Comparison of ENCODE assay signal across 16 cellular contexts in genomic region chr14:100428727-100429126, GRCh38. TPM values are rescaled to one million over a fixed set of nuclear protein-coding genes. Genes with fewer than 3 reads are reported as not detected.
DNase-seq lines count a peak whose midpoint lies in the region; ATAC-seq and TF ChIP-seq lines count a peak whose summit lies in the region.
"Had no signal": no experiment of that assay in that cellular context is flagged by ENCODE, and none has a peak within 500 bp of the region (broad histone marks: within the 10 kb centered on the region; RNA-seq: fewer than 3 reads in every experiment).

No MANE protein-coding gene starts in this region.

- H3K27me3 Mint-ChIP-seq in activated naive CD4-positive, alpha-beta T cell treated with anti-CD3 and anti-CD28 coated beads for 36 hours (ENCODE audit: low read depth) = no peaks in the 10 kb centered on the region
- H3K27me3 Mint-ChIP-seq in Calu3 (ENCODE audit: unreplicated experiment) (no peaks in the 10 kb centered on the region), progenitor cell of endocrine pancreas (no peaks in the 10 kb centered on the region)

- no peak overlapping the region for H3K27ac Mint-ChIP-seq in activated naive CD4-positive, alpha-beta T cell treated with anti-CD3 and anti-CD28 coated beads, Interleukin-2, amount 50 U/mL, for 72 hours
- no peak overlapping the region for H3K27ac Mint-ChIP-seq in activated naive CD4-positive, alpha-beta T cell treated with anti-CD3 and anti-CD28 coated beads for 36 hours
- H3K27ac Mint-ChIP-seq in Calu3 (ENCODE audit: unreplicated experiment) (no peak overlapping the region), progenitor cell of endocrine pancreas (no peak overlapping the region)

- H3K9me3 ChIP-seq in spleen = no peaks in the 10 kb centered on the region
- H3K9me3 ChIP-seq: heart left ventricle, neutrophil, Peyer's patch had no signal

- H3K4me1 ChIP-seq in spleen = peaks cover 0 to 29% (median 9%) of the 10 kb centered on the region in 6 donors

- no peaks in the 10 kb centered on the region for H3K36me3 Mint-ChIP-seq in activated naive CD4-positive, alpha-beta T cell treated with anti-CD3 and anti-CD28 coated beads, Interleukin-2, amount 50 U/mL, for 72 hours
- H3K36me3 Mint-ChIP-seq in activated naive CD4-positive, alpha-beta T cell treated with anti-CD3 and anti-CD28 coated beads for 36 hours (ENCODE audit: low read depth) = no peaks in the 10 kb centered on the region
- H3K36me3 Mint-ChIP-seq in Calu3 (ENCODE audit: insufficient read depth, unreplicated experiment) (no peaks in the 10 kb centered on the region), progenitor cell of endocrine pancreas (ENCODE audit: insufficient read depth) (no peaks in the 10 kb centered on the region)

- TF ChIP-seq CTCF in epithelial cell of esophagus (IDR thresholded peaks at IDR 0.05; ENCODE audit: insufficient read depth, low read depth, low read length, missing control alignments) (no peak), spleen (IDR thresholded peaks at IDR 0.05 in 8 of 11, conservative IDR thresholded peaks at IDR 0.05 in 3 of 11) (no peak), GM20000 (IDR thresholded peaks at IDR 0.05; ENCODE audit: extremely low read depth, missing control alignments) (no peak), Calu3 (IDR thresholded peaks at IDR 0.05; ENCODE audit: unreplicated experiment) (no peak), progenitor cell of endocrine pancreas (IDR thresholded peaks at IDR 0.05; ENCODE audit: unreplicated experiment) (no peak)

- H3K4me3 Mint-ChIP-seq in activated naive CD4-positive, alpha-beta T cell treated with anti-CD3 and anti-CD28 coated beads for 36 hours = no peak overlapping the region
- H3K4me3 Mint-ChIP-seq in Calu3 (ENCODE audit: low read depth, unreplicated experiment) (no peak overlapping the region), progenitor cell of endocrine pancreas (ENCODE audit: low read depth) (no peak overlapping the region)

- H3K9me3 Mint-ChIP-seq in activated naive CD4-positive, alpha-beta T cell treated with anti-CD3 and anti-CD28 coated beads, Interleukin-2, amount 50 U/mL, for 72 hours = no peaks in the 10 kb centered on the region
- no peaks in the 10 kb centered on the region for H3K9me3 Mint-ChIP-seq in activated naive CD4-positive, alpha-beta T cell treated with anti-CD3 and anti-CD28 coated beads for 36 hours
- H3K9me3 Mint-ChIP-seq in Calu3 (ENCODE audit: low read depth, unreplicated experiment) (no peaks in the 10 kb centered on the region), progenitor cell of endocrine pancreas (ENCODE audit: low read depth) (no peaks in the 10 kb centered on the region)

- H3K27me3 ChIP-seq in spleen (replicated peaks in 1 of 7) = no peaks in the 10 kb centered on the region
- H3K27me3 ChIP-seq: heart left ventricle, neutrophil, Peyer's patch had no signal

- peaks cover 0 to 6% (median 0%) of the 10 kb centered on the region in 6 donors for H3K36me3 ChIP-seq in spleen
- H3K36me3 ChIP-seq: heart left ventricle, neutrophil, Peyer's patch had no signal

- H3K27ac ChIP-seq in spleen = no peak overlapping the region
- H3K27ac ChIP-seq: heart left ventricle, neutrophil, Peyer's patch had no signal

- DNase-seq in activated naive CD4-positive, alpha-beta T cell treated with anti-CD3 and anti-CD28 coated beads, Interleukin-2, amount 50 U/mL, for 72 hours (ENCODE audit: low spot score in 2 of 2) = no peak
- no peak for DNase-seq in activated naive CD4-positive, alpha-beta T cell treated with anti-CD3 and anti-CD28 coated beads for 36 hours
- DNase-seq in NCI-H460 (ENCODE audit: extremely low read depth, low read depth) (peak; percentile 77), epithelial cell of esophagus (ENCODE audit: low read depth) (peak; percentile 39), spleen (peak; percentile 25), GM20000 (ENCODE audit: low spot score) (no peak), Calu3 (no peak), progenitor cell of endocrine pancreas (ENCODE audit: low spot score, unreplicated experiment) (no peak)
- DNase-seq: GF-D8; heart left ventricle; KBM-7; stimulated activated CD4-positive, alpha-beta T cell treated with anti-CD3 and anti-CD28 coated beads, Interleukin-15, amount 100 ng/mL, for 24 hours; stimulated activated CD8-positive, alpha-beta memory T cell treated with anti-CD3 and anti-CD28 coated beads, Interleukin-4, amount 100 ng/mL, for 48 hours; T-helper 9 cell had no signal

- no TSS peak for BruUV-seq in Calu3 (replicated peaks; lab: Mats Ljungman, UMichigan)

- H3K4me3 ChIP-seq in epithelial cell of esophagus (ENCODE audit: low read length) (no peak overlapping the region), spleen (no peak overlapping the region)
- H3K4me3 ChIP-seq: heart left ventricle, Peyer's patch had no signal

- CTCF ChIA-PET in activated naive CD4-positive, alpha-beta T cell treated with anti-CD3 and anti-CD28 coated beads for 36 hours (lab: Charles Lee) = no interaction called here
- CTCF ChIA-PET in Calu3 (lab: Charles Lee) = interaction anchor here (1.7 kb wide), 1 partner anchor 11 kb away, joined by 7 read pairs; no protein-coding TSS in a partner anchor

- ATAC-seq in activated naive CD4-positive, alpha-beta T cell treated with anti-CD3 and anti-CD28 coated beads, Interleukin-2, amount 50 U/mL, for 72 hours = peak; percentile 54 to 80
- ATAC-seq: heart left ventricle had no signal

- 78 to 91% (median 83%) methylated on average over 9 of the region's 9 CpGs for WGBS in spleen, 5 donors

- TF ChIP-seq POLR2A in spleen (IDR thresholded peaks at IDR 0.05) = no peak

- H3K4me1 Mint-ChIP-seq in activated naive CD4-positive, alpha-beta T cell treated with anti-CD3 and anti-CD28 coated beads for 36 hours (ENCODE audit: low read depth) = peaks cover 8% of the 10 kb centered on the region
- H3K4me1 Mint-ChIP-seq in Calu3 (ENCODE audit: low read depth, unreplicated experiment) (peaks cover 10% of the 10 kb centered on the region), progenitor cell of endocrine pancreas (ENCODE audit: low read depth) (peaks cover 1% of the 10 kb centered on the region)

- intact Hi-C loops in activated naive CD4-positive, alpha-beta T cell treated with anti-CD3 and anti-CD28 coated beads for 36 hours (cut with micrococcal nuclease) = no loop called here
- intact Hi-C loops in spleen (cut with DNase I; ENCODE audit: low total_unique reads) = no loop called here
- intact Hi-C loops in Calu3 (cut with micrococcal nuclease; ENCODE audit: unreplicated experiment) = no loop called here

RNA-seq across cellular contexts. Expression of gene WDR25, which starts 52.4 kb away (rescaled TPM):
- total RNA-seq in activated naive CD4-positive, alpha-beta T cell treated with anti-CD3 and anti-CD28 coated beads, Interleukin-2, amount 50 U/mL, for 72 hours = 1 to 10 TPM; 3.6 to 7.4 TPM
- 1 to 10 TPM; 6.0 to 6.6 TPM for total RNA-seq in activated naive CD4-positive, alpha-beta T cell treated with anti-CD3 and anti-CD28 coated beads for 36 hours
- total RNA-seq in NCI-H460 (2014; rRNA removed; shearing (Covaris generic)) = 42.9 and 50.7 TPM in 2 replicates
- polyA plus RNA-seq in NCI-H460 (2014; cell fraction: nucleus; rRNA removed) = 13.6 and 13.8 TPM in 2 replicates
- total RNA-seq in spleen (10 to 100 TPM in 2 of 7 donors, 1 to 10 TPM in 5; 4.4 to 20.9 (median 9.9) TPM), Calu3 (2022) (12.5 and 16.4 TPM in 2 replicates), progenitor cell of endocrine pancreas (8.7 and 10.6 TPM in 2 replicates)
- polyA plus RNA-seq in spleen = 1 to 10 TPM; 4.8 to 6.9 (median 4.8) TPM

Comparison
In these comparisons a context has a peak if more than half of its experiments do, and no peak if none do; other contexts are left out.
1. DNase-seq: peak in NCI-H460 (single experiment), epithelial cell of esophagus (single experiment) and spleen (single experiment); none in activated naive CD4-positive, alpha-beta T cell treated with anti-CD3 and anti-CD28 coated beads, Interleukin-2, amount 50 U/mL, for 72 hours (0 of 2), activated naive CD4-positive, alpha-beta T cell treated with anti-CD3 and anti-CD28 coated beads for 36 hours (single experiment), GM20000 (single experiment), Calu3 (single experiment) and progenitor cell of endocrine pancreas (single experiment).